Comparison of ENCODE assay signal across 22 cellular contexts in genomic region chr1:197284972-197285371, GRCh38. TPM values are rescaled to one million over a fixed set of nuclear protein-coding genes. Genes with fewer than 3 reads are reported as not detected.
DNase-seq lines count a peak whose midpoint lies in the region; ATAC-seq, FAIRE-seq and TF ChIP-seq lines count a peak whose summit lies in the region.
"Had no signal": no experiment of that assay in that cellular context is flagged by ENCODE, and none has a peak within 500 bp of the region (broad histone marks: within the 10 kb centered on the region; RNA-seq: fewer than 3 reads in every experiment).

No MANE protein-coding gene starts in this region.

- H3K36me3 ChIP-seq in PC-3 (ENCODE audit: low read depth, low read length), result no peaks in the 10 kb centered on the region
- no peaks in the 10 kb centered on the region for H3K36me3 ChIP-seq in right atrium auricular region

- POLR2A ChIA-PET in PC-3 (lab: Charles Lee; ENCODE audit: unreplicated experiment), result no interaction called here

- TF ChIP-seq POLR2A in NB4 (IDR thresholded peaks at IDR 0.05; ENCODE audit: extremely low read depth, insufficient read length) (no peak), GM12891 (IDR thresholded peaks at IDR 0.05; ENCODE audit: low read depth, low read length) (no peak)

- ATAC-seq in HG02610 (IDR thresholded peaks at IDR 0.05; ENCODE audit: unreplicated experiment) (peak; percentile 45), PC-3 (no peak)
- ATAC-seq: GM12878 had no signal

- CTCF ChIA-PET in PC-3 (lab: Charles Lee), result no interaction called here

- no peaks in the 10 kb centered on the region for H3F3A ChIP-seq in PC-3 (ENCODE audit: low read length, unreplicated experiment)

- no peaks in the 10 kb centered on the region for H3K9me3 ChIP-seq in PC-3 (ENCODE audit: low read length)
- H3K9me3 ChIP-seq in right atrium auricular region, result no peaks in the 10 kb centered on the region

- H3K4me1 ChIP-seq in PC-3 (ENCODE audit: insufficient read depth, low read length), result peaks cover 22% of the 10 kb centered on the region
- H3K4me1 ChIP-seq in right atrium auricular region, result no peaks in the 10 kb centered on the region

- no peaks in the 10 kb centered on the region for H3K9me2 ChIP-seq in PC-3 (replicated peaks; ENCODE audit: low read length)

- no peak overlapping the region for H2AFZ ChIP-seq in PC-3 (ENCODE audit: low read length)

- H3K9ac ChIP-seq in PC-3 (ENCODE audit: low read length), result no peak overlapping the region

- no peaks in the 10 kb centered on the region for H3K79me2 ChIP-seq in PC-3 (ENCODE audit: low read length)

- intact Hi-C loops in PC-3 (cut with micrococcal nuclease), result no loop called here

- DNase-seq in NB4 (ENCODE audit: low read depth), result peak; percentile 13
- DNase-seq in PC-3, result no peak
- DNase-seq in right atrium auricular region (ENCODE audit: low spot score), result no peak
- DNase-seq in cortex of kidney (lab: John Stamatoyannopoulos, UW), result no peak
- DNase-seq in GM12891 (ENCODE audit: insufficient read length, low spot score), result no peak
- no peak for DNase-seq in globus pallidus (ENCODE audit: low spot score)
- DNase-seq: CD4-positive, alpha-beta T cell; COR-L47; GOT3; HCEC 1CT; KG1; NCI-H1048; NCI-H1417 treated with DMSO at 0.1 percent for 48 hours; NCI-H187; NCI-H2107; NCI-H446 treated with DMSO at 0.1 percent for 48 hours; NCI-H526 treated with DMSO at 0.1 percent for 48 hours; SW 1271 had no signal

- no peaks in the 10 kb centered on the region for H3K27me3 ChIP-seq in PC-3 (ENCODE audit: low read length)
- no peaks in the 10 kb centered on the region for H3K27me3 ChIP-seq in right atrium auricular region

- H3K4me3 ChIP-seq in NB4 (ENCODE audit: low read depth, low read length) (no peak overlapping the region), PC-3 (ENCODE audit: low read length) (no peak overlapping the region), right atrium auricular region (no peak overlapping the region)
- H3K4me3 ChIP-seq: GM12878 had no signal

- H3K27ac ChIP-seq in PC-3 (ENCODE audit: low read length), result peak overlapping the region; percentile 32
- H3K27ac ChIP-seq in right atrium auricular region, result no peak overlapping the region

- no peaks in the 10 kb centered on the region for H4K20me1 ChIP-seq in PC-3 (ENCODE audit: low read length)

- no peak for FAIRE-seq in GM12891 (lab: Jason Lieb, UNC)
- FAIRE-seq: GM12878, HTR-8/SVneo, RCC 7860 had no signal

- H3K4me2 ChIP-seq in PC-3 (ENCODE audit: low read length), result peak overlapping the region; percentile 46; the same call in 1 of the 2 replicates

- BruUV-seq in PC-3 (replicated peaks; lab: Mats Ljungman, UMichigan), result no TSS peak

- TF ChIP-seq CTCF in NB4 (IDR thresholded peaks at IDR 0.05; ENCODE audit: low read depth, low read length) (no peak), PC-3 (conservative IDR thresholded peaks at IDR 0.05; ENCODE audit: low read depth, low read length) (no peak), right atrium auricular region (IDR thresholded peaks at IDR 0.05) (no peak)

TF ChIP-seq in GM12891, 5 proteins besides CTCF, POLR2A, EP300 and RAD21:
- TF ChIP-seq POLR2AphosphoS5 (IDR thresholded peaks at IDR 0.05; ENCODE audit: low read depth, low read length) (no peak), POU2F2 (IDR thresholded peaks at IDR 0.05; ENCODE audit: low read depth, low read length) (no peak), PAX5 (IDR thresholded peaks at IDR 0.05; ENCODE audit: insufficient read depth, low read length, severe bottlenecking) (no peak), SPI1 (IDR thresholded peaks at IDR 0.05; ENCODE audit: low read depth, low read length) (no peak), TAF1 (IDR thresholded peaks at IDR 0.05; ENCODE audit: low read depth, low read length) (no peak)

RNA-seq across cellular contexts. Expression of gene CRB1, which starts 16.9 kb away (rescaled TPM):
- total RNA-seq in PC-3 (2014; rRNA removed) (0.07 TPM in 1 of 2 replicates, not detected in the other), right atrium auricular region (under 1 TPM; 0.11 to 0.75 TPM)
- not detected for polyA plus RNA-seq in GM12891 (2012; ENCODE audit: low read depth, missing spikeins)
